8 cellular contexts compared by ENCODE assay signal in genomic region chr2:240595381-240596079, GRCh38. TPM values are rescaled to one million over a fixed set of nuclear protein-coding genes. Genes with fewer than 3 reads are reported as not detected.
DNase-seq lines count a peak whose midpoint lies in the region; TF ChIP-seq lines count a peak whose summit lies in the region.

No MANE protein-coding gene starts in this region.

- H3F3A ChIP-seq in GM23248 (ENCODE audit: insufficient read depth) = no peaks in the 10 kb centered on the region

- H3K4me2 ChIP-seq in GM23248 (ENCODE audit: unreplicated experiment) = no peak overlapping the region

- H3K36me3 ChIP-seq in GM23248 (ENCODE audit: low read depth) (no peaks in the 10 kb centered on the region; the same call in 1 of the 2 replicates), WERI-Rb-1 (peaks cover 48% of the 10 kb centered on the region), cardiac muscle cell (peaks cover 8% of the 10 kb centered on the region)

- H4K20me1 ChIP-seq in GM23248 (ENCODE audit: insufficient read depth) = no peaks in the 10 kb centered on the region

- 67 to 80% methylated on average over 12 to 18 of the region's 18 CpGs for WGBS in GM23248 (ENCODE audit: low coverage in 1 of 2, low lambda C conversion rate in 2 of 2, missing lambda C conversion rate in 2 of 2), 2 experiments

- H3K9ac ChIP-seq in GM23248 = no peak overlapping the region

- H3K27ac ChIP-seq in GM23248 (no peak overlapping the region), WERI-Rb-1 (no peak overlapping the region), cardiac muscle cell (peak overlapping the region; percentile 69)

- TF ChIP-seq CTCF in AG10803 (conservative IDR thresholded peaks at IDR 0.05; ENCODE audit: low read length) = peak; percentile 10; the same call in 1 of the 2 replicates
- TF ChIP-seq CTCF in WERI-Rb-1 (IDR thresholded peaks at IDR 0.05; ENCODE audit: low read depth, low read length) = peak; percentile 64
- peak; percentile 21 for TF ChIP-seq CTCF in cardiac muscle cell (IDR thresholded peaks at IDR 0.05; ENCODE audit: low read depth, low read length)

- DNase-seq in AG10803 (ENCODE audit: low read depth) = no peak
- DNase-seq in GM23248 = peak; percentile 31
- DNase-seq in WERI-Rb-1 = peak; percentile 61
- peak; percentile 9 to 44 for DNase-seq in cardiac muscle cell (ENCODE audit: low read depth in 1 of 2, low spot score in 1 of 2)
- peak; percentile 20 for DNase-seq in stimulated activated CD8-positive, alpha-beta memory T cell treated with anti-CD3 and anti-CD28 coated beads, Interleukin-7, amount 100 ng/mL, for 24 hours (ENCODE audit: low read depth)
- DNase-seq in NCI-H187 treated with DMSO at 0.1 percent for 48 hours (lab: John Stamatoyannopoulos, UW) = no peak
- DNase-seq in NCI-H1092 treated with DMSO at 0.1 percent for 48 hours (lab: John Stamatoyannopoulos, UW) = no peak
- DNase-seq in HCEC 1CT = no peak

- no peak overlapping the region for H2AFZ ChIP-seq in GM23248

- in situ Hi-C loops in GM23248 (cut with MboI) = no loop called here

- no peak overlapping the region for H3K4me3 ChIP-seq in AG10803 (ENCODE audit: low read length)
- H3K4me3 ChIP-seq in GM23248 = no peak overlapping the region
- no peak overlapping the region for H3K4me3 ChIP-seq in WERI-Rb-1 (ENCODE audit: low read depth, low read length)
- no peak overlapping the region for H3K4me3 ChIP-seq in cardiac muscle cell

- H3K9me3 ChIP-seq in GM23248 (ENCODE audit: low read depth) (no peaks in the 10 kb centered on the region), WERI-Rb-1 (ENCODE audit: severe bottlenecking) (no peaks in the 10 kb centered on the region), cardiac muscle cell (ENCODE audit: low read depth) (no peaks in the 10 kb centered on the region)

- H3K27me3 ChIP-seq in GM23248 (replicated peaks; ENCODE audit: insufficient read depth) (no peaks in the 10 kb centered on the region), WERI-Rb-1 (ENCODE audit: insufficient read depth, low read depth, severe bottlenecking) (no peaks in the 10 kb centered on the region), cardiac muscle cell (no peaks in the 10 kb centered on the region)

- no peaks in the 10 kb centered on the region for H3K4me1 ChIP-seq in GM23248 (ENCODE audit: insufficient read depth)
- H3K4me1 ChIP-seq in cardiac muscle cell (ENCODE audit: low read depth) = no peaks in the 10 kb centered on the region

- no peaks in the 10 kb centered on the region for H3K79me2 ChIP-seq in GM23248 (ENCODE audit: insufficient read depth)

- H3K9me2 ChIP-seq in GM23248 (ENCODE audit: insufficient read depth) = no peaks in the 10 kb centered on the region

RNA-seq across cellular contexts. Expression of gene CAPN10, which starts 9.0 kb away (rescaled TPM):
- 13.3 and 29.5 TPM in 2 replicates for total RNA-seq in GM23248 (2014; rRNA removed; shearing (Covaris generic))
- 10.0 and 11.5 TPM in 2 replicates for polyA plus RNA-seq in GM23248 (2016; fragmentation: Nextera tagmentation; extraction: Ambion mirVana)
- total RNA-seq in cardiac muscle cell = 60.8 and 61.6 TPM in 2 replicates
- 57.9 and 62.8 TPM in 2 replicates for polyA plus RNA-seq in cardiac muscle cell

RNA-seq across cellular contexts. Expression of gene RNPEPL1, which starts 27.2 kb away (rescaled TPM):
- total RNA-seq in GM23248 (2014; rRNA removed; shearing (Covaris generic)) = 20.2 and 23.0 TPM in 2 replicates
- polyA plus RNA-seq in GM23248 (2016; fragmentation: Nextera tagmentation; extraction: Ambion mirVana) = 11.1 and 11.2 TPM in 2 replicates
- 43.5 and 49.0 TPM in 2 replicates for total RNA-seq in cardiac muscle cell
- polyA plus RNA-seq in cardiac muscle cell = 59.7 and 61.2 TPM in 2 replicates

RNA-seq across cellular contexts. Expression of gene GPR35, which starts 29.8 kb away (rescaled TPM):
- total RNA-seq in GM23248 (2014; rRNA removed; shearing (Covaris generic)) = 0.25 TPM in 1 of 2 replicates, not detected in the other
- 0.14 and 0.27 TPM in 2 replicates for polyA plus RNA-seq in GM23248 (2016; fragmentation: Nextera tagmentation; extraction: Ambion mirVana)
- total RNA-seq in cardiac muscle cell = 0.70 and 5.1 TPM in 2 replicates
- polyA plus RNA-seq in cardiac muscle cell = 0.40 and 1.9 TPM in 2 replicates

RNA-seq across cellular contexts. Expression of gene DUSP28, which starts 35.4 kb away (rescaled TPM):
- total RNA-seq in GM23248 (2014; rRNA removed; shearing (Covaris generic)) = 1.5 and 3.2 TPM in 2 replicates
- polyA plus RNA-seq in GM23248 (2016; fragmentation: Nextera tagmentation; extraction: Ambion mirVana) (4.9 and 5.8 TPM in 2 replicates), cardiac muscle cell (22.1 and 24.9 TPM in 2 replicates)
- total RNA-seq in cardiac muscle cell = 10.2 and 29.2 TPM in 2 replicates

RNA-seq across cellular contexts. Expression of gene ANKMY1, which starts 37.7 kb away (rescaled TPM):
- total RNA-seq in GM23248 (2014; rRNA removed; shearing (Covaris generic)) = 10.1 and 12.8 TPM in 2 replicates
- polyA plus RNA-seq in GM23248 (2016; fragmentation: Nextera tagmentation; extraction: Ambion mirVana) (5.1 and 5.6 TPM in 2 replicates), cardiac muscle cell (7.6 and 10.1 TPM in 2 replicates)
- 6.9 and 10.8 TPM in 2 replicates for total RNA-seq in cardiac muscle cell

Comparison
In these comparisons a context has a peak if more than half of its experiments do, and no peak if none do; other contexts are left out.
1. DNase-seq: peak in GM23248 (single experiment), WERI-Rb-1 (single experiment), cardiac muscle cell (2 of 2) and stimulated activated CD8-positive, alpha-beta memory T cell treated with anti-CD3 and anti-CD28 coated beads, Interleukin-7, amount 100 ng/mL, for 24 hours (single experiment); none in AG10803 (single experiment), NCI-H187 treated with DMSO at 0.1 percent for 48 hours (single experiment), NCI-H1092 treated with DMSO at 0.1 percent for 48 hours (single experiment) and HCEC 1CT (single experiment).
2. CTCF ChIP-seq: peak in every context shown above with its lines; median percentile 64 in WERI-Rb-1; 21 in cardiac muscle cell; 10 in AG10803.